In the genomic region with DNA sequence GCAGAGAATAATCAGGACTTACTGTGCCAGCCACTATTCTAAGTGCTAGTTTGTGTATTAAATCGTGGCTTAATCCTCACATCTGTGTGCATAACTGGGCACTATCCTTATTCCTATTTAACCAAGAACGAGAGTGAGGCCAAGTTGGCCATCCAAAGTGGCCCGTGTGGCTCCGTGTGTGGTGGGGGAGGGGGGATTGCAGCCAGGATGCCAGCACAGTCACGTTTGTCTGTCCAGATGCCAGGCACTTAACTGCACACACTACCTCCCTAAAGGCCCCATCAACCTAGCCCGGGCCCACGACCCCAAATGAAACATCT, we compare ENCODE assay signal across 11 cellular contexts.
DNase-seq lines count a peak whose midpoint lies in the region; ATAC-seq and TF ChIP-seq lines count a peak whose summit lies in the region.
"Had no signal": no experiment of that assay in that cellular context is flagged by ENCODE, and none has a peak within 500 bp of the region (broad histone marks: within the 10 kb centered on the region; RNA-seq: fewer than 3 reads in every experiment).

No MANE protein-coding gene starts in this region.

- intact Hi-C loops in HCT116 (cut with micrococcal nuclease): no loop called here
- intact Hi-C loops in activated CD4-positive, alpha-beta memory T cell treated with anti-CD3 and anti-CD28 coated beads for 36 hours (cut with micrococcal nuclease): no loop called here
- intact Hi-C loops in natural killer cell (cut with micrococcal nuclease): no loop called here

- BruUV-seq in HCT116 (replicated peaks; lab: Mats Ljungman, UMichigan): no TSS peak

- H3K4me3 Mint-ChIP-seq in activated CD4-positive, alpha-beta memory T cell treated with anti-CD3 and anti-CD28 coated beads for 36 hours: peak overlapping the region; percentile 73
- peak overlapping the region; percentile 67 for H3K4me3 Mint-ChIP-seq in natural killer cell

- H3K27ac ChIP-seq in HCT116 (ENCODE audit: low read depth, low read length): no peak overlapping the region
- H3K27ac ChIP-seq: testis had no signal

- peak overlapping the region; percentile 47 for H3K4me2 ChIP-seq in HCT116 (ENCODE audit: low read length)

- H3K4me3 ChIP-seq in HCT116 (replicated peaks in 1 of 2; ENCODE audit: low read depth in 1 of 2, low read length in 2 of 2): no peak overlapping the region

- no peak overlapping the region for H2AFZ ChIP-seq in HCT116 (ENCODE audit: low read depth, low read length, poor library complexity, severe bottlenecking)

- CTCF ChIA-PET in HCT116 (lab: Charles Lee): no interaction called here
- CTCF ChIA-PET in activated CD4-positive, alpha-beta memory T cell treated with anti-CD3 and anti-CD28 coated beads for 36 hours (lab: Charles Lee): interaction anchor here (0.7 to 7.4 kb wide), 4 partner anchors 8 to 40 kb away, joined by 4 to 71 read pairs (median 7); no protein-coding TSS in a partner anchor

- peaks cover 7% of the 10 kb centered on the region for H3K4me1 Mint-ChIP-seq in activated CD4-positive, alpha-beta memory T cell treated with anti-CD3 and anti-CD28 coated beads for 36 hours (ENCODE audit: low read depth)
- peaks cover 0 to 6% of the 10 kb centered on the region in 2 donors for H3K4me1 Mint-ChIP-seq in natural killer cell

- no peaks in the 10 kb centered on the region for H3K36me3 ChIP-seq in HCT116 (ENCODE audit: control insufficient read depth in 1 of 2, insufficient read depth in 2 of 2, low read length in 2 of 2)

- POLR2A ChIA-PET in HCT116 (lab: Charles Lee): no interaction called here
- POLR2A ChIA-PET in activated CD4-positive, alpha-beta memory T cell treated with anti-CD3 and anti-CD28 coated beads for 36 hours (lab: Charles Lee): no interaction called here

- no peaks in the 10 kb centered on the region for H3K79me2 ChIP-seq in HCT116 (ENCODE audit: insufficient read depth, low read length)

- 0 out of 4 replicates have a peak, but pooled peaks cover 0 to 5% of the 10 kb centered on the region in 2 experiments for H3K4me1 ChIP-seq in HCT116 (ENCODE audit: control insufficient read depth in 1 of 2, insufficient read depth in 2 of 2, low read length in 2 of 2)

- no peaks in the 10 kb centered on the region for H3K36me3 Mint-ChIP-seq in activated CD4-positive, alpha-beta memory T cell treated with anti-CD3 and anti-CD28 coated beads for 36 hours
- no peaks in the 10 kb centered on the region for H3K36me3 Mint-ChIP-seq in natural killer cell

- H3K9me3 Mint-ChIP-seq in activated CD4-positive, alpha-beta memory T cell treated with anti-CD3 and anti-CD28 coated beads for 36 hours: no peaks in the 10 kb centered on the region
- no peaks in the 10 kb centered on the region for H3K9me3 Mint-ChIP-seq in natural killer cell

- no peaks in the 10 kb centered on the region for H3K27me3 ChIP-seq in HCT116 (ENCODE audit: insufficient read depth, low read length)
- H3K27me3 ChIP-seq: testis had no signal

- H3K9me3 ChIP-seq in HCT116 (ENCODE audit: control insufficient read depth in 1 of 2, insufficient read depth in 1 of 2, low read depth in 1 of 2, low read length in 2 of 2): no peaks in the 10 kb centered on the region
- H3K9me3 ChIP-seq: testis had no signal

- DNase-seq in DMS 273 (lab: John Stamatoyannopoulos, UW; ENCODE audit: unreplicated experiment): peak; percentile 54
- no peak for DNase-seq in DMS 273 treated with DMSO at 0.1 percent for 48 hours (lab: John Stamatoyannopoulos, UW)
- DNase-seq in HCT116 (ENCODE audit: low read depth, low spot score): no peak
- no peak for DNase-seq in activated CD4-positive, alpha-beta memory T cell treated with anti-CD3 and anti-CD28 coated beads for 36 hours
- no peak for DNase-seq in natural killer cell
- DNase-seq in cerebellar cortex (ENCODE audit: low spot score): no peak
- DNase-seq: activated gamma-delta T cell treated with Interleukin-2 at 50 U/mL for 16 hours; stimulated activated CD4-positive, alpha-beta T cell treated with anti-CD3 and anti-CD28 coated beads, Interleukin-2, amount 100 ng/mL, for 24 hours; testis had no signal

- H3K9ac ChIP-seq in HCT116 (ENCODE audit: low read length): no peak overlapping the region

- TF ChIP-seq POLR2A in HCT116 (IDR thresholded peaks at IDR 0.05; ENCODE audit: borderline replicate concordance, extremely low read depth, insufficient read depth, insufficient read length): no peak

- TF ChIP-seq CTCF in HCT116 (IDR thresholded peaks at IDR 0.05 in 2 of 3, conservative IDR thresholded peaks at IDR 0.05 in 1 of 3; ENCODE audit: borderline replicate concordance in 1 of 3, insufficient read depth in 1 of 3, low read depth in 2 of 3, low read length in 2 of 3) (no peak), natural killer cell (IDR thresholded peaks at IDR 0.05) (no peak)

- no peaks in the 10 kb centered on the region for H3K9me2 ChIP-seq in HCT116 (ENCODE audit: insufficient read depth)

- RAD21 ChIA-PET in HCT116 (lab: Charles Lee; ENCODE audit: low non-redundant PET in 1 of 2, low total read pairs in 2 of 2, uncharacterized antibody in 2 of 2, unreplicated experiment in 2 of 2): no interaction called here

- TF ChIP-seq RAD21 in HCT116 (IDR thresholded peaks at IDR 0.05; ENCODE audit: low read depth): no peak

- H3K27me3 Mint-ChIP-seq in activated CD4-positive, alpha-beta memory T cell treated with anti-CD3 and anti-CD28 coated beads for 36 hours: peaks cover 53% of the 10 kb centered on the region
- H3K27me3 Mint-ChIP-seq in natural killer cell (ENCODE audit: low read depth in 2 of 2): peaks cover 28 to 33% of the 10 kb centered on the region in 2 donors

- H3K27ac Mint-ChIP-seq in activated CD4-positive, alpha-beta memory T cell treated with anti-CD3 and anti-CD28 coated beads for 36 hours: no peak overlapping the region
- no peak overlapping the region for H3K27ac Mint-ChIP-seq in natural killer cell

- H4K20me1 ChIP-seq in HCT116 (ENCODE audit: insufficient read depth): no peaks in the 10 kb centered on the region

- ATAC-seq in HCT116: peak; percentile 22; the same call in 1 of the 2 replicates
- ATAC-seq in natural killer cell: no peak
- no peak for ATAC-seq in esophagus mucosa
- ATAC-seq in HG03469 (IDR thresholded peaks at IDR 0.05; ENCODE audit: unreplicated experiment): no peak

TF ChIP-seq in HCT116, 20 proteins besides CTCF, POLR2A, EP300 and RAD21:
- TF ChIP-seq JUND (IDR thresholded peaks at IDR 0.05) (no peak), POLR2AphosphoS5 (IDR thresholded peaks at IDR 0.05; ENCODE audit: low read depth, low read length) (no peak), ELF1 (IDR thresholded peaks at IDR 0.05; ENCODE audit: borderline replicate concordance, low read depth) (no peak), SIN3A (IDR thresholded peaks at IDR 0.05; ENCODE audit: low read depth) (no peak)
TF ChIP-seq in HCT116: peak in this region for 0.
